8 cellular contexts compared by ENCODE assay signal in genomic region chr19:17784201-17785008, GRCh38. TPM values are rescaled to one million over a fixed set of nuclear protein-coding genes. Genes with fewer than 3 reads are reported as not detected.
DNase-seq lines count a peak whose midpoint lies in the region; ATAC-seq and TF ChIP-seq lines count a peak whose summit lies in the region.

No MANE protein-coding gene starts in this region.

- H3K27ac ChIP-seq in SK-N-SH (ENCODE audit: low read depth in 2 of 2, low read length in 1 of 2), result no peak overlapping the region

- peak; percentile 83 for TF ChIP-seq CTCF in SK-N-SH (IDR thresholded peaks at IDR 0.05)

- intact Hi-C loops in Right ventricle myocardium superior (cut with DNase I), result loop anchor here (10.0 kb wide), 1 partner anchor 330 kb away; no protein-coding TSS in a partner anchor

- no peak overlapping the region for H3K4me2 ChIP-seq in SK-N-SH

- no peak overlapping the region; a peak in 1 of 4 replicates for H3K4me3 ChIP-seq in SK-N-SH (ENCODE audit: low read depth in 2 of 2, low read length in 1 of 2)

- DNase-seq in DMS153 treated with DMSO at 0.1 percent for 48 hours (lab: John Stamatoyannopoulos, UW; ENCODE audit: unreplicated experiment) (peak; percentile 64), LHCN-M2 (ENCODE audit: low read depth) (peak; percentile 57), SK-N-SH (peak; percentile 93), Right ventricle myocardium superior (peak; percentile 74), renal cortical epithelial cell (ENCODE audit: low read depth) (peak; percentile 56), amniotic stem cell (lab: John Stamatoyannopoulos, UW) (no peak)
- DNase-seq in activated naive CD4-positive, alpha-beta T cell (lab: John Stamatoyannopoulos, UW), result peak; percentile 37 to 69 (median 48)

- peak; percentile 85 for TF ChIP-seq RAD21 in SK-N-SH (IDR thresholded peaks at IDR 0.05; ENCODE audit: low read length)

- H3K79me2 ChIP-seq in SK-N-SH (ENCODE audit: insufficient read depth), result no peaks in the 10 kb centered on the region

- ATAC-seq in Right ventricle myocardium superior (ENCODE audit: poor library complexity), result peak; percentile 63
- no peak for ATAC-seq in GM19463 (IDR thresholded peaks at IDR 0.05; ENCODE audit: unreplicated experiment)

- POLR2A ChIA-PET in SK-N-SH (lab: Yijun Ruan, JAX), result interaction anchor here (1.0 to 1.2 kb wide), 2 partner anchors 71 to 178 kb away, joined by 3 to 4 read pairs; no protein-coding TSS in a partner anchor

- CTCF ChIA-PET in SK-N-SH (lab: Yijun Ruan, JAX), result interaction anchor here (0.6 to 3.5 kb wide), 32 partner anchors 10 to 178 kb away, joined by 3 to 32 read pairs (median 4); partner anchors contain the start of genes B3GNT3, CCDC124 and RPL18A

- no peak overlapping the region for H3K9ac ChIP-seq in SK-N-SH

- no peaks in the 10 kb centered on the region for H3K27me3 ChIP-seq in SK-N-SH (ENCODE audit: insufficient read depth)

- H3K9me3 ChIP-seq in SK-N-SH, result no peaks in the 10 kb centered on the region

- H3F3A ChIP-seq in SK-N-SH (replicated peaks; ENCODE audit: insufficient read depth), result no peaks in the 10 kb centered on the region

- no peak for TF ChIP-seq EP300 in SK-N-SH (IDR thresholded peaks at IDR 0.05; ENCODE audit: borderline replicate concordance in 1 of 2, low read depth in 1 of 2, low read length in 1 of 2)

- no peaks in the 10 kb centered on the region for H3K36me3 ChIP-seq in SK-N-SH (replicated peaks in 1 of 2; ENCODE audit: control insufficient read depth in 1 of 2, insufficient read depth in 2 of 2, low read length in 1 of 2)

- H3K4me1 ChIP-seq in SK-N-SH (ENCODE audit: control insufficient read depth in 1 of 2, insufficient read depth in 2 of 2, low read depth in 1 of 2, low read length in 1 of 2), result peaks cover 0 to 3% of the 10 kb centered on the region in 2 experiments; a peak in 1 of 4 replicates

- H4K20me1 ChIP-seq in SK-N-SH (ENCODE audit: insufficient read depth), result no peaks in the 10 kb centered on the region

- 51% methylated on average over 24 of the region's 32 CpGs for WGBS in SK-N-SH (ENCODE audit: low lambda C conversion rate)

- no peak overlapping the region for H2AFZ ChIP-seq in SK-N-SH (ENCODE audit: low read depth)

- no peaks in the 10 kb centered on the region for H3K9me2 ChIP-seq in SK-N-SH

TF ChIP-seq in SK-N-SH, 30 proteins besides CTCF, POLR2A, EP300 and RAD21:
- TF ChIP-seq NFIC (IDR thresholded peaks at IDR 0.05; ENCODE audit: borderline replicate concordance) (no peak), SMC3 (IDR thresholded peaks at IDR 0.05; ENCODE audit: low read depth, low read length) (peak; percentile 71), JUND (IDR thresholded peaks at IDR 0.05) (no peak)

RNA-seq across cellular contexts. Expression of gene B3GNT3, which starts 10.5 kb away (rescaled TPM):
- not detected in 2 replicates for total RNA-seq in LHCN-M2 (2014; rRNA removed)
- not detected for polyA plus RNA-seq in LHCN-M2 (2012)
- polyA plus RNA-seq in SK-N-SH (2012; rRNA removed), result not detected in 2 replicates
- not detected in 2 replicates for polyA plus RNA-seq in SK-N-SH (2012; cell fraction: cytosol; rRNA removed)
- 0.05 TPM in 1 of 2 replicates, not detected in the other for polyA plus RNA-seq in SK-N-SH (2012; cell fraction: nucleus; rRNA removed)
- total RNA-seq in Right ventricle myocardium superior, result not detected
- 0.80 and 6.8 TPM in 2 replicates for total RNA-seq in renal cortical epithelial cell

RNA-seq across cellular contexts. Expression of gene FCHO1, which starts 33.1 kb away (rescaled TPM):
- 0.06 and 0.80 TPM in 2 replicates for total RNA-seq in LHCN-M2 (2014; rRNA removed)
- polyA plus RNA-seq in LHCN-M2 (2012), result 0.09 TPM
- polyA plus RNA-seq in SK-N-SH (2012; rRNA removed), result 0.19 and 0.71 TPM in 2 replicates
- polyA plus RNA-seq in SK-N-SH (2012; cell fraction: cytosol; rRNA removed), result 0.04 and 0.16 TPM in 2 replicates
- 0.75 and 1.4 TPM in 2 replicates for polyA plus RNA-seq in SK-N-SH (2012; cell fraction: nucleus; rRNA removed)
- 0.75 TPM for total RNA-seq in Right ventricle myocardium superior
- total RNA-seq in renal cortical epithelial cell, result 0.80 and 3.3 TPM in 2 replicates

RNA-seq across cellular contexts. Expression of gene INSL3, which starts 36.9 kb away (rescaled TPM):
- total RNA-seq in LHCN-M2 (2014; rRNA removed), result not detected in 2 replicates
- not detected for polyA plus RNA-seq in LHCN-M2 (2012)
- 0.21 and 0.65 TPM in 2 replicates for polyA plus RNA-seq in SK-N-SH (2012; rRNA removed)
- 0.17 and 0.37 TPM in 2 replicates for polyA plus RNA-seq in SK-N-SH (2012; cell fraction: cytosol; rRNA removed)
- 0.49 and 0.58 TPM in 2 replicates for polyA plus RNA-seq in SK-N-SH (2012; cell fraction: nucleus; rRNA removed)
- not detected for total RNA-seq in Right ventricle myocardium superior
- not detected in 2 replicates for total RNA-seq in renal cortical epithelial cell
